In genomic region chr17:6591599-6592158, GRCh38 we compare ENCODE assay signal across 11 cellular contexts. TPM values are rescaled to one million over a fixed set of nuclear protein-coding genes. Genes with fewer than 3 reads are reported as not detected.
DNase-seq lines count a peak whose midpoint lies in the region; ATAC-seq and TF ChIP-seq lines count a peak whose summit lies in the region.
"Had no signal": no experiment of that assay in that cellular context is flagged by ENCODE, and none has a peak within 500 bp of the region (broad histone marks: within the 10 kb centered on the region; RNA-seq: fewer than 3 reads in every experiment).

No MANE protein-coding gene starts in this region.

- DNase-seq in GM03348 (ENCODE audit: low spot score) (peak; percentile 65), SK-MEL-5 (ENCODE audit: low read depth, low spot score) (peak; percentile 47), fibroblast of lung (ENCODE audit: low read depth in 2 of 2) (peak; percentile 77 to 89), renal cortical epithelial cell (ENCODE audit: low read depth) (peak; percentile 93), osteocyte (ENCODE audit: extremely low spot score, unreplicated experiment) (no peak), NCI-H524 (lab: John Stamatoyannopoulos, UW) (no peak), midbrain (lab: John Stamatoyannopoulos, UW) (no peak)
- DNase-seq: activated T-cell treated with anti-CD3 and anti-CD28 coated beads, Interleukin-2, amount 50 U/mL, for 24 hours; NCI-H1092 treated with DMSO at 0.1 percent for 48 hours had no signal

- H3K4me2 ChIP-seq in fibroblast of lung (ENCODE audit: extremely low read depth, insufficient read depth, low read length), result no peak overlapping the region

- no peak overlapping the region for H3K4me3 ChIP-seq in fibroblast of lung (replicated peaks in 1 of 4; ENCODE audit: control extremely low read depth in 1 of 4, insufficient read depth in 1 of 4, low read depth in 3 of 4, low read length in 4 of 4)

- no peak overlapping the region for H3K4me3 Mint-ChIP-seq in osteocyte (ENCODE audit: unreplicated experiment)
- H3K4me3 Mint-ChIP-seq: activated T-cell treated with anti-CD3 and anti-CD28 coated beads, Interleukin-2, amount 50 U/mL, for 24 hours; stimulated activated effector memory CD8-positive, alpha-beta T cell treated with anti-CD3 and anti-CD28 coated beads, Interleukin-12 subunit alpha, Interleukin-12 subunit beta, amount 100 ng/mL, for 72 hours had no signal

- no peaks in the 10 kb centered on the region for H3K9me3 ChIP-seq in fibroblast of lung (ENCODE audit: control insufficient read depth, insufficient read depth, low read depth, low read length)

- no peaks in the 10 kb centered on the region for H3K9me3 Mint-ChIP-seq in osteocyte (ENCODE audit: unreplicated experiment)
- H3K9me3 Mint-ChIP-seq: activated T-cell treated with anti-CD3 and anti-CD28 coated beads, Interleukin-2, amount 50 U/mL, for 24 hours; stimulated activated effector memory CD8-positive, alpha-beta T cell treated with anti-CD3 and anti-CD28 coated beads, Interleukin-12 subunit alpha, Interleukin-12 subunit beta, amount 100 ng/mL, for 72 hours had no signal

- ATAC-seq in GM21529 (IDR thresholded peaks at IDR 0.05; ENCODE audit: unreplicated experiment), result no peak
- ATAC-seq: stimulated activated effector memory CD8-positive, alpha-beta T cell treated with anti-CD3 and anti-CD28 coated beads, Interleukin-12 subunit alpha, Interleukin-12 subunit beta, amount 100 ng/mL, for 72 hours had no signal

- H3K9ac ChIP-seq in fibroblast of lung (ENCODE audit: insufficient read depth, low read length), result no peak overlapping the region

- peak overlapping the region; percentile 32 for H3K27ac ChIP-seq in fibroblast of lung (ENCODE audit: insufficient read depth, low read length)

- in situ Hi-C loops in SK-MEL-5 (cut with HindIII; ENCODE audit: low pct_unique_long_range_greater_than_20kb, low sequenced_read_pairs), result no loop called here

- H3K36me3 Mint-ChIP-seq in osteocyte (ENCODE audit: unreplicated experiment), result peaks cover 78% of the 10 kb centered on the region

- TF ChIP-seq CTCF in fibroblast of lung (conservative IDR thresholded peaks at IDR 0.05 in 1 of 2, IDR thresholded peaks at IDR 0.05 in 1 of 2; ENCODE audit: low read depth in 1 of 2, low read length in 2 of 2) (no peak), osteocyte (IDR thresholded peaks at IDR 0.05) (no peak)

- no peaks in the 10 kb centered on the region for H3K4me1 Mint-ChIP-seq in osteocyte (ENCODE audit: unreplicated experiment)
- H3K4me1 Mint-ChIP-seq: stimulated activated effector memory CD8-positive, alpha-beta T cell treated with anti-CD3 and anti-CD28 coated beads, Interleukin-12 subunit alpha, Interleukin-12 subunit beta, amount 100 ng/mL, for 72 hours had no signal

- H3K79me2 ChIP-seq in fibroblast of lung (ENCODE audit: control insufficient read depth, insufficient read depth, low read length), result no peaks in the 10 kb centered on the region

- peaks cover 10% of the 10 kb centered on the region for H3K4me1 ChIP-seq in fibroblast of lung (ENCODE audit: control insufficient read depth, extremely low read depth, insufficient read depth, low read length)

- no peak overlapping the region for H3K27ac Mint-ChIP-seq in osteocyte (ENCODE audit: unreplicated experiment)
- H3K27ac Mint-ChIP-seq: activated T-cell treated with anti-CD3 and anti-CD28 coated beads, Interleukin-2, amount 50 U/mL, for 24 hours; stimulated activated effector memory CD8-positive, alpha-beta T cell treated with anti-CD3 and anti-CD28 coated beads, Interleukin-12 subunit alpha, Interleukin-12 subunit beta, amount 100 ng/mL, for 72 hours had no signal

- H4K20me1 ChIP-seq in fibroblast of lung (ENCODE audit: control insufficient read depth, extremely low read depth, insufficient read depth, low read length), result no peaks in the 10 kb centered on the region

- H3K36me3 ChIP-seq in fibroblast of lung (ENCODE audit: control insufficient read depth, insufficient read depth, low read length), result peaks cover 4% of the 10 kb centered on the region

- H3K27me3 ChIP-seq in fibroblast of lung (ENCODE audit: control insufficient read depth, insufficient read depth, low read length), result no peaks in the 10 kb centered on the region

- no peak overlapping the region for H2AFZ ChIP-seq in fibroblast of lung (ENCODE audit: low read length)

- no peaks in the 10 kb centered on the region for H3K27me3 Mint-ChIP-seq in osteocyte (ENCODE audit: unreplicated experiment)
- H3K27me3 Mint-ChIP-seq: activated T-cell treated with anti-CD3 and anti-CD28 coated beads, Interleukin-2, amount 50 U/mL, for 24 hours had no signal

RNA-seq across cellular contexts. Expression of gene PITPNM3, which starts 35.3 kb away (rescaled TPM):
- total RNA-seq in SK-MEL-5 (2014; rRNA removed; shearing (Covaris generic)), result 0.05 and 0.11 TPM in 2 replicates
- polyA plus RNA-seq in SK-MEL-5 (2015; cell fraction: cytosol; rRNA removed), result 0.12 and 1.3 TPM in 2 replicates
- polyA plus RNA-seq in SK-MEL-5 (2015; cell fraction: nucleus; rRNA removed), result 1.2 and 1.3 TPM in 2 replicates
- total RNA-seq in fibroblast of lung (0.77 and 0.99 TPM in 2 replicates), renal cortical epithelial cell (2.3 and 3.1 TPM in 2 replicates), osteocyte (0.78 and 0.94 TPM in 2 replicates)
- polyA plus RNA-seq in fibroblast of lung, result 0.38 and 1.1 TPM in 2 replicates
- polyA plus RNA-seq in fibroblast of lung (2012), result 0.37 and 1.4 TPM in 2 replicates
- 2.5 and 3.4 TPM in 2 replicates for polyA minus RNA-seq in fibroblast of lung (ENCODE audit: low replicate concordance)

RNA-seq across cellular contexts. Expression of gene KIAA0753, which starts 48.8 kb away (rescaled TPM):
- total RNA-seq in SK-MEL-5 (2014; rRNA removed; shearing (Covaris generic)), result 12.0 and 14.9 TPM in 2 replicates
- polyA plus RNA-seq in SK-MEL-5 (2015; cell fraction: cytosol; rRNA removed), result 6.6 and 13.0 TPM in 2 replicates
- polyA plus RNA-seq in SK-MEL-5 (2015; cell fraction: nucleus; rRNA removed), result 13.8 and 25.3 TPM in 2 replicates
- total RNA-seq in fibroblast of lung (12.1 and 12.9 TPM in 2 replicates), renal cortical epithelial cell (9.4 and 25.6 TPM in 2 replicates), osteocyte (21.2 and 24.0 TPM in 2 replicates)
- polyA plus RNA-seq in fibroblast of lung, result 4.6 and 5.8 TPM in 2 replicates
- 7.2 and 7.3 TPM in 2 replicates for polyA plus RNA-seq in fibroblast of lung (2012)
- polyA minus RNA-seq in fibroblast of lung (ENCODE audit: low replicate concordance), result 3.9 and 14.3 TPM in 2 replicates

RNA-seq across cellular contexts. Expression of gene TXNDC17, which starts 49.2 kb away (rescaled TPM):
- total RNA-seq in SK-MEL-5 (2014; rRNA removed; shearing (Covaris generic)), result 136 and 201 TPM in 2 replicates
- 287 and 342 TPM in 2 replicates for polyA plus RNA-seq in SK-MEL-5 (2015; cell fraction: cytosol; rRNA removed)
- polyA plus RNA-seq in SK-MEL-5 (2015; cell fraction: nucleus; rRNA removed), result 25.7 and 50.6 TPM in 2 replicates
- 75.2 and 87.5 TPM in 2 replicates for total RNA-seq in fibroblast of lung
- 243 and 257 TPM in 2 replicates for polyA plus RNA-seq in fibroblast of lung
- 220 and 241 TPM in 2 replicates for polyA plus RNA-seq in fibroblast of lung (2012)
- 6.5 and 16.7 TPM in 2 replicates for polyA minus RNA-seq in fibroblast of lung (ENCODE audit: low replicate concordance)
- 137 and 152 TPM in 2 replicates for total RNA-seq in renal cortical epithelial cell
- total RNA-seq in osteocyte, result 49.1 and 53.5 TPM in 2 replicates

RNA-seq across cellular contexts. Expression of gene MED31, which starts 59.7 kb away (rescaled TPM):
- total RNA-seq in SK-MEL-5 (2014; rRNA removed; shearing (Covaris generic)), result 29.2 and 36.0 TPM in 2 replicates
- 6.2 and 6.6 TPM in 2 replicates for polyA plus RNA-seq in SK-MEL-5 (2015; cell fraction: cytosol; rRNA removed)
- 22.8 and 26.6 TPM in 2 replicates for polyA plus RNA-seq in SK-MEL-5 (2015; cell fraction: nucleus; rRNA removed)
- total RNA-seq in fibroblast of lung (6.4 and 10.6 TPM in 2 replicates), renal cortical epithelial cell (8.5 and 16.8 TPM in 2 replicates), osteocyte (13.4 and 17.4 TPM in 2 replicates)
- polyA plus RNA-seq in fibroblast of lung, result 14.7 and 17.0 TPM in 2 replicates
- 18.7 and 21.5 TPM in 2 replicates for polyA plus RNA-seq in fibroblast of lung (2012)
- 0.94 and 3.1 TPM in 2 replicates for polyA minus RNA-seq in fibroblast of lung (ENCODE audit: low replicate concordance)

RNA-seq across cellular contexts. Expression of gene C17orf100, which starts 59.9 kb away (rescaled TPM):
- 1.2 and 1.5 TPM in 2 replicates for total RNA-seq in SK-MEL-5 (2014; rRNA removed; shearing (Covaris generic))
- 7.5 and 7.8 TPM in 2 replicates for polyA plus RNA-seq in SK-MEL-5 (2015; cell fraction: cytosol; rRNA removed)
- polyA plus RNA-seq in SK-MEL-5 (2015; cell fraction: nucleus; rRNA removed), result 9.3 and 12.4 TPM in 2 replicates
- total RNA-seq in fibroblast of lung, result 0.26 and 0.33 TPM in 2 replicates
- polyA plus RNA-seq in fibroblast of lung, result 0.84 and 1.5 TPM in 2 replicates
- polyA plus RNA-seq in fibroblast of lung (2012), result 1.3 and 1.5 TPM in 2 replicates
- polyA minus RNA-seq in fibroblast of lung (ENCODE audit: low replicate concordance), result 0.51 TPM in 1 of 2 replicates, not detected in the other
- total RNA-seq in renal cortical epithelial cell, result 1.4 TPM in 1 of 2 replicates, not detected in the other
- total RNA-seq in osteocyte, result 3.1 and 3.2 TPM in 2 replicates

Comparison
In these comparisons a context has a peak if more than half of its experiments do, and no peak if none do; other contexts are left out.
1. DNase-seq: peak in GM03348 (single experiment), SK-MEL-5 (single experiment), fibroblast of lung (2 of 2) and renal cortical epithelial cell (single experiment); none in osteocyte (single experiment), NCI-H524 (0 of 2) and midbrain (single experiment).